8 cellular contexts compared by ENCODE assay signal in genomic region chr3:14988988-14989394, GRCh38. TPM values are rescaled to one million over a fixed set of nuclear protein-coding genes. Genes with fewer than 3 reads are reported as not detected.
A peak's percentile ranks its signal among the peaks of the same experiment; 100 is the strongest.
DNase-seq lines count a peak whose midpoint lies in the region; ATAC-seq and TF ChIP-seq lines count a peak whose summit lies in the region.

No MANE protein-coding gene starts in this region.

- no peaks in the 10 kb centered on the region for H3F3A ChIP-seq in PC-3 (ENCODE audit: low read length, unreplicated experiment)

- peaks cover 5% of the 10 kb centered on the region; the same call in 1 of the 2 replicates for H3K4me1 ChIP-seq in PC-3 (ENCODE audit: insufficient read depth, low read length)
- peaks cover 0 to 48% of the 10 kb centered on the region in 2 donors for H3K4me1 ChIP-seq in right atrium auricular region

- no peak overlapping the region for H3K4me3 ChIP-seq in PC-3 (ENCODE audit: low read length)
- H3K4me3 ChIP-seq in right atrium auricular region: no peak overlapping the region

- H3K9me3 ChIP-seq in PC-3 (ENCODE audit: low read length) (no peaks in the 10 kb centered on the region), right atrium auricular region (no peaks in the 10 kb centered on the region)

- H2AFZ ChIP-seq in PC-3 (ENCODE audit: low read length): no peak overlapping the region

- H3K4me1 Mint-ChIP-seq in memory B cell: peaks cover 28% of the 10 kb centered on the region

- peak; percentile 100 for ATAC-seq in HG02884 (IDR thresholded peaks at IDR 0.05; ENCODE audit: unreplicated experiment)
- ATAC-seq in PC-3: no peak; the same call in 1 of the 2 replicates
- ATAC-seq in memory B cell (ENCODE audit: low read depth): peak; percentile 99

- no peak overlapping the region for H3K9ac ChIP-seq in PC-3 (ENCODE audit: low read length)

- no TSS peak for BruUV-seq in PC-3 (replicated peaks; lab: Mats Ljungman, UMichigan)

- TF ChIP-seq CTCF in PC-3 (conservative IDR thresholded peaks at IDR 0.05; ENCODE audit: low read depth, low read length) (no peak), right atrium auricular region (IDR thresholded peaks at IDR 0.05) (no peak)

- H3K36me3 Mint-ChIP-seq in memory B cell: no peaks in the 10 kb centered on the region

- H3K9me3 Mint-ChIP-seq in memory B cell: no peaks in the 10 kb centered on the region

- no peaks in the 10 kb centered on the region; the same call in 1 of the 2 replicates for H4K20me1 ChIP-seq in PC-3 (ENCODE audit: low read length)

- intact Hi-C loops in PC-3 (cut with micrococcal nuclease): no loop called here

- peaks cover 28% of the 10 kb centered on the region for H3K79me2 ChIP-seq in PC-3 (ENCODE audit: low read length)

- peak overlapping the region; percentile 84 for H3K27ac Mint-ChIP-seq in memory B cell

- no peak overlapping the region for H3K27ac ChIP-seq in PC-3 (ENCODE audit: low read length)
- no peak overlapping the region for H3K27ac ChIP-seq in right atrium auricular region

- H3K27me3 ChIP-seq in PC-3 (ENCODE audit: low read length) (no peaks in the 10 kb centered on the region), right atrium auricular region (no peaks in the 10 kb centered on the region)

- peak; percentile 5 to 31 (median 24) for DNase-seq in stimulated activated CD4-positive, alpha-beta T cell treated with anti-CD3 and anti-CD28 coated beads, Interleukin-12 subunit alpha, Interleukin-12 subunit beta, amount 100 ng/mL, for 48 hours (ENCODE audit: low read depth in 2 of 3, low spot score in 1 of 3)
- no peak for DNase-seq in stimulated activated CD4-positive, alpha-beta T cell treated with anti-CD3 and anti-CD28 coated beads, Interleukin-4, amount 100 ng/mL, for 1 hour
- DNase-seq in PC-3 (peak; percentile 13), memory B cell (ENCODE audit: low spot score in 2 of 2) (peak; percentile 43 to 65), right atrium auricular region (ENCODE audit: low spot score) (no peak), midbrain (lab: John Stamatoyannopoulos, UW) (no peak), HK-2 (ENCODE audit: unreplicated experiment) (no peak)

- H3K4me3 Mint-ChIP-seq in memory B cell: peak overlapping the region; percentile 56

- POLR2A ChIA-PET in PC-3 (lab: Charles Lee; ENCODE audit: unreplicated experiment): no interaction called here

- no peak overlapping the region for H3K4me2 ChIP-seq in PC-3 (ENCODE audit: low read length)

- H3K9me2 ChIP-seq in PC-3 (replicated peaks; ENCODE audit: low read length): no peaks in the 10 kb centered on the region

- CTCF ChIA-PET in PC-3 (lab: Charles Lee): no interaction called here

- H3K36me3 ChIP-seq in PC-3 (ENCODE audit: low read depth, low read length): no peaks in the 10 kb centered on the region
- H3K36me3 ChIP-seq in right atrium auricular region: no peaks in the 10 kb centered on the region

- H3K27me3 Mint-ChIP-seq in memory B cell: no peaks in the 10 kb centered on the region

RNA-seq across cellular contexts. Expression of gene NR2C2, which starts 41.6 kb away (rescaled TPM):
- 21.9 and 22.7 TPM in 2 replicates for total RNA-seq in PC-3 (2014; rRNA removed)
- 10 to 100 TPM; 22.3 to 29.2 TPM for total RNA-seq in right atrium auricular region

Comparison
In these comparisons a context has a peak if more than half of its experiments do, and no peak if none do; other contexts are left out.
1. DNase-seq: peak in stimulated activated CD4-positive, alpha-beta T cell treated with anti-CD3 and anti-CD28 coated beads, Interleukin-12 subunit alpha, Interleukin-12 subunit beta, amount 100 ng/mL, for 48 hours (3 of 3), PC-3 (single experiment) and memory B cell (2 of 2); none in stimulated activated CD4-positive, alpha-beta T cell treated with anti-CD3 and anti-CD28 coated beads, Interleukin-4, amount 100 ng/mL, for 1 hour (single experiment), right atrium auricular region (single experiment), midbrain (single experiment) and HK-2 (single experiment).